In the genomic region with DNA sequence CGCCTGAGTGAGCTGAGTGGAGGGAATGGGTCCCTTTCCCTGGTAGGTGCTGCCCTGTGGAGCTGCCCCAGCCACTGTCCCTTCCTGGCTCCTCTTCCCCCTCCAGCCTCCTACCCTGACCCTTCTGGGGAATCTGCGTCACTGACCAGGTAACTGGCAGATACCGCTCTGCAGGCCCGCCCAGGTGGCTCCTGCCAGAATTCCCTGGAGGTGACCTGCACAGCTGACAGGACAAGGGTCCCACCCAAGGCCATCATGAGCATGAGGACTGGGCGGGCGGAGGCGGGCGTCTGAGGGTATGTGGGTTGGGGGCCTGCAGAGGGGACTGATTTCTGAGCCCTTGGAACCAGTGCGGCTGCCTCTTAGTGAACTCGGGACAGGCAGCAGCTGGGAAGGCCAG, we compare ENCODE assay signal across 26 cellular contexts. TPM values are rescaled to one million over a fixed set of nuclear protein-coding genes. Genes with fewer than 3 reads are reported as not detected.
DNase-seq lines count a peak whose midpoint lies in the region; ATAC-seq, FAIRE-seq and TF ChIP-seq lines count a peak whose summit lies in the region.
"Had no signal": no experiment of that assay in that cellular context is flagged by ENCODE, and none has a peak within 500 bp of the region (broad histone marks: within the 10 kb centered on the region; RNA-seq: fewer than 3 reads in every experiment).

No MANE protein-coding gene starts in this region.

- TF ChIP-seq EP300 in HepG2 (IDR thresholded peaks at IDR 0.05; ENCODE audit: low read depth in 2 of 2, low read length in 2 of 2) (no peak), HepG2 (CRISPR knock-in tag; IDR thresholded peaks at IDR 0.05; ENCODE audit: borderline replicate concordance) (no peak)

- H3K27ac ChIP-seq in right cardiac atrium (ENCODE audit: low read length), result no peak overlapping the region
- no peak overlapping the region for H3K27ac ChIP-seq in right atrium auricular region
- H3K27ac ChIP-seq in HepG2 (ENCODE audit: extremely low read length, insufficient read depth, low read length), result no peak overlapping the region
- peak overlapping the region; percentile 30 for H3K27ac ChIP-seq in psoas muscle
- peak overlapping the region; percentile 25 for H3K27ac ChIP-seq in vagina
- H3K27ac ChIP-seq: 22Rv1, PC-9 had no signal

- H3K9ac ChIP-seq in HepG2 (ENCODE audit: insufficient read depth, low read depth, low read length), result no peak overlapping the region

- no peaks in the 10 kb centered on the region for H3K36me3 ChIP-seq in right atrium auricular region
- peaks cover 31 to 69% of the 10 kb centered on the region in 2 experiments for H3K36me3 ChIP-seq in HepG2 (replicated peaks in 1 of 2; ENCODE audit: control insufficient read depth in 1 of 2, insufficient read depth in 2 of 2, low read length in 2 of 2)
- peaks cover 0 to 9% of the 10 kb centered on the region in 2 donors for H3K36me3 ChIP-seq in psoas muscle (ENCODE audit: insufficient read depth in 1 of 2, low read depth in 1 of 2)
- H3K36me3 ChIP-seq in vagina, result peaks cover 0 to 4% of the 10 kb centered on the region in 2 donors

- peaks cover 76% of the 10 kb centered on the region for H4K20me1 ChIP-seq in HepG2 (ENCODE audit: insufficient read depth, low read length)

- H3K27me3 ChIP-seq in right cardiac atrium (ENCODE audit: control insufficient read depth, insufficient read depth), result no peaks in the 10 kb centered on the region
- no peaks in the 10 kb centered on the region for H3K27me3 ChIP-seq in right atrium auricular region
- no peaks in the 10 kb centered on the region for H3K27me3 ChIP-seq in HepG2 (ENCODE audit: control insufficient read depth in 1 of 2, insufficient read depth in 2 of 2, low read length in 2 of 2)
- no peaks in the 10 kb centered on the region for H3K27me3 ChIP-seq in psoas muscle (ENCODE audit: insufficient read depth in 3 of 3, low read length in 2 of 3)
- no peaks in the 10 kb centered on the region for H3K27me3 ChIP-seq in vagina
- H3K27me3 ChIP-seq: MG63 had no signal

- H3K4me2 ChIP-seq in HepG2 (ENCODE audit: low read depth, low read length), result no peak overlapping the region
- H3K4me2 ChIP-seq: PC-9 had no signal

- peaks cover 50% of the 10 kb centered on the region for H3K79me2 ChIP-seq in HepG2 (ENCODE audit: insufficient read depth, low read length)

- no TSS peak for BruUV-seq in HepG2 (replicated peaks; lab: Mats Ljungman, UMichigan)

- FAIRE-seq in HepG2 (lab: Jason Lieb, UNC), result no peak
- FAIRE-seq: G401.6, GM12892 had no signal

- CTCF ChIA-PET in HepG2 (lab: Yijun Ruan, JAX; ENCODE audit: low intra/inter-chr PET ratio, low total read pairs), result no interaction called here

- in situ Hi-C loops in HepG2 (cut with HindIII; ENCODE audit: extremely low pct_ligation_motif_present, low pct_unique_long_range_greater_than_20kb), result no loop called here

- intact Hi-C loops in right cardiac atrium (cut with DNase I) (no loop called here), HepG2 (cut with micrococcal nuclease; ENCODE audit: unreplicated experiment) (no loop called here), psoas muscle (cut with DNase I) (no loop called here), vagina (cut with DNase I) (no loop called here)

- ATAC-seq in right cardiac atrium (no peak), HepG2 (peak; percentile 11; the same call in 2 of the 3 replicates), psoas muscle (no peak), GM19397 (IDR thresholded peaks at IDR 0.05; ENCODE audit: unreplicated experiment) (no peak), GM18511 (IDR thresholded peaks at IDR 0.05; ENCODE audit: unreplicated experiment) (no peak)
- ATAC-seq: CD8-positive, alpha-beta T cell had no signal

- POLR2A ChIA-PET in HepG2 (lab: Yijun Ruan, JAX), result interaction anchor here (1.0 kb wide), 1 partner anchor 31 kb away, joined by 3 read pairs; no protein-coding TSS in a partner anchor

- H2AFZ ChIP-seq in HepG2 (ENCODE audit: low read length), result no peak overlapping the region
- H2AFZ ChIP-seq: PC-9 had no signal

- H3K9me3 ChIP-seq in right cardiac atrium (ENCODE audit: control insufficient read depth, low read length), result no peaks in the 10 kb centered on the region
- no peaks in the 10 kb centered on the region for H3K9me3 ChIP-seq in right atrium auricular region
- no peaks in the 10 kb centered on the region for H3K9me3 ChIP-seq in HepG2 (ENCODE audit: low read length)
- H3K9me3 ChIP-seq in psoas muscle, result no peaks in the 10 kb centered on the region
- H3K9me3 ChIP-seq in vagina, result no peaks in the 10 kb centered on the region
- H3K9me3 ChIP-seq: MG63 had no signal

- TF ChIP-seq POLR2A in HepG2 (IDR thresholded peaks at IDR 0.05; ENCODE audit: insufficient read depth in 1 of 2, low read depth in 2 of 2, low read length in 2 of 2) (no peak), vagina (IDR thresholded peaks at IDR 0.05) (no peak)

- H3K4me3 ChIP-seq in right cardiac atrium (ENCODE audit: low read length) (no peak overlapping the region), right atrium auricular region (no peak overlapping the region), HepG2 (replicated peaks in 1 of 3; ENCODE audit: insufficient read depth in 1 of 3, low read depth in 2 of 3, low read length in 3 of 3) (no peak overlapping the region), psoas muscle (no peak overlapping the region), vagina (no peak overlapping the region)
- H3K4me3 ChIP-seq: MG63, PC-9 had no signal

- DNase-seq in right cardiac atrium (peak in 2 of 3 donors; percentile 43 to 67), right atrium auricular region (ENCODE audit: low spot score) (no peak), HepG2 (ENCODE audit: low spot score) (no peak), psoas muscle (peak in 1 of 2 donors; percentile 45), vagina (ENCODE audit: extremely low spot score in 2 of 2) (no peak)
- DNase-seq in effector CD4-positive, alpha-beta T cell, result no peak
- DNase-seq: AML-193; C1 segment of cervical spinal cord; Calu3; CD8-positive, alpha-beta T cell; Kasumi-1; MG63; NCI-H1048; NCI-H1436; NCI-H1930; NCI-H2227 treated with DMSO at 0.1 percent for 48 hours; NCI-H510A; PC-9; SIG-M5 had no signal

- no peak for TF ChIP-seq CTCF in right atrium auricular region (IDR thresholded peaks at IDR 0.05)
- TF ChIP-seq CTCF in HepG2 (CRISPR knock-in tag; IDR thresholded peaks at IDR 0.05), result no peak
- TF ChIP-seq CTCF in psoas muscle (IDR thresholded peaks at IDR 0.05), result no peak
- no peak for TF ChIP-seq CTCF in vagina (IDR thresholded peaks at IDR 0.05)

- TF ChIP-seq RAD21 in HepG2 (CRISPR knock-in tag; IDR thresholded peaks at IDR 0.05), result no peak

- H3K4me1 ChIP-seq in right cardiac atrium (ENCODE audit: control insufficient read depth, insufficient read depth, low read length), result peaks cover under 1% of the 10 kb centered on the region
- peaks cover 0 to 8% of the 10 kb centered on the region in 2 donors for H3K4me1 ChIP-seq in right atrium auricular region
- H3K4me1 ChIP-seq in HepG2 (ENCODE audit: insufficient read depth, low read length), result peaks cover 22% of the 10 kb centered on the region
- H3K4me1 ChIP-seq in psoas muscle, result peaks cover 21% of the 10 kb centered on the region
- peaks cover 56% of the 10 kb centered on the region for H3K4me1 ChIP-seq in vagina

- WGBS in right cardiac atrium, result 95% methylated on average over 10 of the region's 10 CpGs
- 98% methylated on average over 10 of the region's 10 CpGs for WGBS in HepG2 (ENCODE audit: low lambda C conversion rate)
- 94 to 98% (median 95%) methylated on average over 10 of the region's 10 CpGs for WGBS in psoas muscle, 3 donors

RNA-seq across cellular contexts. Expression of gene DHRS3, which starts 32.5 kb away (rescaled TPM):
- total RNA-seq in right cardiac atrium, result 10 to 100 TPM; 83.0 to 97.0 (median 83.5) TPM
- polyA plus RNA-seq in right cardiac atrium, result 53.6 TPM
- total RNA-seq in right atrium auricular region, result 10 to 100 TPM; 50.4 to 78.9 TPM
- 30.5 and 48.5 TPM in 2 replicates for total RNA-seq in HepG2 (2016; rRNA removed; fragmentation: Illumina TruSeq; extraction: Trizol)
- total RNA-seq in HepG2 (2016; cell fraction: cytosol; rRNA removed; fragmentation: Illumina TruSeq; extraction: Trizol; ENCODE audit: low read depth), result 25.5 and 27.3 TPM in 2 replicates
- total RNA-seq in HepG2 (2016; cell fraction: insoluble cytoplasmic fraction; rRNA removed; fragmentation: Illumina TruSeq; extraction: Trizol), result 26.6 and 52.7 TPM in 2 replicates
- total RNA-seq in HepG2 (2016; cell fraction: membrane; rRNA removed; fragmentation: Illumina TruSeq; extraction: Trizol), result 29.7 and 30.7 TPM in 2 replicates
- total RNA-seq in HepG2 (2016; cell fraction: nucleus; rRNA removed; fragmentation: Illumina TruSeq; extraction: Trizol), result 41.7 and 48.7 TPM in 2 replicates
- polyA plus RNA-seq in HepG2 (2011; rRNA removed), result 90.5 and 107 TPM in 2 replicates
- polyA plus RNA-seq in HepG2 (2011; cell fraction: cytosol; rRNA removed), result 85.8 and 93.3 TPM in 2 replicates
- polyA plus RNA-seq in HepG2 (2011; cell fraction: nucleus; rRNA removed), result 96.4 and 100 TPM in 2 replicates
- polyA plus RNA-seq in HepG2 (2012), result 60.3 and 66.6 TPM in 2 replicates
- 7.8 TPM in 2 replicates for polyA plus RNA-seq in HepG2 (2016; cell fraction: cytosol; fragmentation: Illumina TruSeq; extraction: Trizol; ENCODE audit: low read depth)
- 18.9 and 21.8 TPM in 2 replicates for polyA plus RNA-seq in HepG2 (2016; cell fraction: insoluble cytoplasmic fraction; fragmentation: Illumina TruSeq; extraction: Trizol; ENCODE audit: low read depth)
- 13.0 and 14.3 TPM in 2 replicates for polyA plus RNA-seq in HepG2 (2016; cell fraction: membrane; fragmentation: Illumina TruSeq; extraction: Trizol; ENCODE audit: low read depth)
- 64.9 and 66.2 TPM in 2 replicates for polyA plus RNA-seq in HepG2 (2016; cell fraction: nucleus; fragmentation: Illumina TruSeq; extraction: Trizol; ENCODE audit: insufficient read depth, low read depth)
- polyA minus RNA-seq in HepG2 (2011; rRNA and poly(A)+ RNA removed; ENCODE audit: low replicate concordance), result 17.4 and 446 TPM in 2 replicates
- 107 and 116 TPM in 2 replicates for polyA minus RNA-seq in HepG2 (2011; cell fraction: cytosol; rRNA and poly(A)+ RNA removed)
- polyA minus RNA-seq in HepG2 (2011; cell fraction: nucleus; rRNA and poly(A)+ RNA removed), result 65.1 and 73.6 TPM in 2 replicates
- 10 to 100 TPM; 21.7 to 78.7 (median 54.9) TPM for total RNA-seq in psoas muscle
- polyA plus RNA-seq in psoas muscle, result 10 to 100 TPM; 27.2 to 65.1 (median 28.3) TPM
- 111 TPM for total RNA-seq in vagina

RNA-seq across cellular contexts. Expression of gene AADACL4, which starts 58.3 kb away (rescaled TPM):
- total RNA-seq in right cardiac atrium (not detected), right atrium auricular region (not detected), HepG2 (2016; rRNA removed; fragmentation: Illumina TruSeq; extraction: Trizol) (not detected in 2 replicates), psoas muscle (not detected), vagina (not detected)
- polyA plus RNA-seq in right cardiac atrium (not detected), HepG2 (2011; rRNA removed) (not detected in 2 replicates), psoas muscle (not detected)
- not detected in 2 replicates for total RNA-seq in HepG2 (2016; cell fraction: cytosol; rRNA removed; fragmentation: Illumina TruSeq; extraction: Trizol; ENCODE audit: low read depth)
- total RNA-seq in HepG2 (2016; cell fraction: insoluble cytoplasmic fraction; rRNA removed; fragmentation: Illumina TruSeq; extraction: Trizol), result not detected in 2 replicates
- total RNA-seq in HepG2 (2016; cell fraction: membrane; rRNA removed; fragmentation: Illumina TruSeq; extraction: Trizol), result not detected in 2 replicates
- not detected in 2 replicates for total RNA-seq in HepG2 (2016; cell fraction: nucleus; rRNA removed; fragmentation: Illumina TruSeq; extraction: Trizol)
- polyA plus RNA-seq in HepG2 (2011; cell fraction: cytosol; rRNA removed), result not detected in 2 replicates
- not detected in 2 replicates for polyA plus RNA-seq in HepG2 (2011; cell fraction: nucleus; rRNA removed)
- polyA plus RNA-seq in HepG2 (2012), result not detected in 2 replicates
- not detected in 2 replicates for polyA plus RNA-seq in HepG2 (2016; cell fraction: cytosol; fragmentation: Illumina TruSeq; extraction: Trizol; ENCODE audit: low read depth)
- not detected in 2 replicates for polyA plus RNA-seq in HepG2 (2016; cell fraction: insoluble cytoplasmic fraction; fragmentation: Illumina TruSeq; extraction: Trizol; ENCODE audit: low read depth)
- not detected in 2 replicates for polyA plus RNA-seq in HepG2 (2016; cell fraction: membrane; fragmentation: Illumina TruSeq; extraction: Trizol; ENCODE audit: low read depth)
- not detected in 2 replicates for polyA plus RNA-seq in HepG2 (2016; cell fraction: nucleus; fragmentation: Illumina TruSeq; extraction: Trizol; ENCODE audit: insufficient read depth, low read depth)
- not detected in 2 replicates for polyA minus RNA-seq in HepG2 (2011; rRNA and poly(A)+ RNA removed; ENCODE audit: low replicate concordance)
- not detected in 2 replicates for polyA minus RNA-seq in HepG2 (2011; cell fraction: cytosol; rRNA and poly(A)+ RNA removed)
- not detected in 2 replicates for polyA minus RNA-seq in HepG2 (2011; cell fraction: nucleus; rRNA and poly(A)+ RNA removed)
- total RNA-seq: Calu3; CD8-positive, alpha-beta T cell; Daoy; H4; PC-9 had no signal

Comparison
In these comparisons a context has a peak if more than half of its experiments do, and no peak if none do; other contexts are left out.
1. DNase-seq: peak in right cardiac atrium (2 of 3); none in right atrium auricular region (single experiment), HepG2 (single experiment), vagina (0 of 2) and effector CD4-positive, alpha-beta T cell (single experiment).
2. H3K27ac ChIP-seq: peak in psoas muscle (single experiment) and vagina (single experiment); none in right cardiac atrium (single experiment), right atrium auricular region (0 of 2) and HepG2 (single experiment).